ENCODE assay signal across 8 cellular contexts in genomic region chr22:36160499-36160942, GRCh38. TPM values are rescaled to one million over a fixed set of nuclear protein-coding genes. Genes with fewer than 3 reads are reported as not detected.
A peak's percentile ranks its signal among the peaks of the same experiment; 100 is the strongest.
DNase-seq lines count a peak whose midpoint lies in the region; ATAC-seq and TF ChIP-seq lines count a peak whose summit lies in the region.

TSS of gene APOL3 (minus strand) at chr22:36160755. CDS start at chr22:36149055, 11,700 bp downstream.

- H3K4me3 ChIP-seq in GM12865 (ENCODE audit: low read depth, low read length), result peak within 1 kb of the TSS; percentile 64
- H3K4me3 ChIP-seq in urinary bladder (ENCODE audit: low read depth, low read length), result peak within 1 kb of the TSS; percentile 30

- H3K36me3 ChIP-seq in urinary bladder (ENCODE audit: insufficient read depth), result no peaks in the 10 kb centered on the region

- TF ChIP-seq CTCF in GM12865 (IDR thresholded peaks at IDR 0.05; ENCODE audit: insufficient read depth, low read depth, low read length, missing control alignments), result no peak

- WGBS in urinary bladder, result 39% methylated on average over 3 of the region's 3 CpGs

- DNase-seq in GM12865 (ENCODE audit: low read depth), result peak; percentile 80
- DNase-seq in T follicular helper cell (ENCODE audit: low read depth), result peak; percentile 14
- peak; percentile 78 for DNase-seq in mucosa of gallbladder (ENCODE audit: low spot score)
- no peak for DNase-seq in MV-4-11 (lab: John Stamatoyannopoulos, UW)

- H3K27ac ChIP-seq in cingulate gyrus (ENCODE audit: low read depth, low read length) (peak within 1 kb of the TSS; percentile 41), urinary bladder (ENCODE audit: low read depth) (peak within 1 kb of the TSS; percentile 70)

- peaks cover 2% of the 10 kb centered on the region for H3K4me1 ChIP-seq in urinary bladder (ENCODE audit: insufficient read depth)

- no peak for ATAC-seq in HG03039 (IDR thresholded peaks at IDR 0.05; ENCODE audit: unreplicated experiment)
- ATAC-seq in HG03378 (IDR thresholded peaks at IDR 0.05; ENCODE audit: unreplicated experiment), result no peak

RNA-seq across cellular contexts. Expression of gene APOL3, which starts in this region (rescaled TPM):
- 20.9 TPM for total RNA-seq in mucosa of gallbladder
- 25.4 TPM for total RNA-seq in urinary bladder
- polyA plus RNA-seq in urinary bladder, result 42.6 TPM
